8 cellular contexts compared by ENCODE assay signal in the genomic region with DNA sequence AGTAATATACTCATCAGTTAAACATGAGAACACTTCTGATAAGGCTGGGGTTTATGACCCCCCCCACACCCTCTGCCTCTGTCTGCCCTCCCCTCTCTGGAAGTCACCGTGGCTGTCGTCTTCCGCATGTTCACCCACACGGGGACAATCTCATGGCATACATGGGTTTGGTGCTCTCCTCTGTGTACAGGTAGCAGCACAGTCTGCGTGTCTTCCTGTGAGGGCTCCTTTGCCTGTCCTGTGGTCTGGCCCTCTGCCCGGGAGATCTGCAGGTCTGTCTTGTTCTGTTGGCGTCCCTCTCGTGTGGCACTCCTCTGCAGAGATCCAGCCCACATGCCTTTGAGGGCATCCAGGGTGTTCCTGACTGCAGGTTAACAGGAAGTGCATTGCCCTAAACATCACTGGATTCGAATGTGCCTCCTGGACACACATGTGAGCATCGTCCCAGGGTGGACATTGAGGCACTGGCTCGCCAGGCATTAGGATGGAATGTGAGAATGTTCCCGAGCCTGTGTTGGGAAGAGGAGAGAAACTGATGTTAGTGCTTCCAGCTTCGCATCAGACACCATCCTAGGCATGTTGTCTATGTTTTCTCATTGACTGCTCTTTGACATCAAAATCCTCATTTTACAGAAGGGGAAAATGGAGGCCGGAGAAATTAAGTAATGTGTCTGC. TPM values are rescaled to one million over a fixed set of nuclear protein-coding genes. Genes with fewer than 3 reads are reported as not detected.
DNase-seq lines count a peak whose midpoint lies in the region; ATAC-seq and TF ChIP-seq lines count a peak whose summit lies in the region.

No MANE protein-coding gene starts in this region.

- H3K36me3 Mint-ChIP-seq in osteocyte (ENCODE audit: unreplicated experiment), result no peaks in the 10 kb centered on the region

- no peaks in the 10 kb centered on the region for H3K9me3 ChIP-seq in NT2/D1 (ENCODE audit: insufficient read depth, low read length)

- peaks cover 37% of the 10 kb centered on the region for H3K36me3 ChIP-seq in NT2/D1 (ENCODE audit: insufficient read depth, insufficient read length, low read length)

- H3K27me3 Mint-ChIP-seq in osteocyte (ENCODE audit: unreplicated experiment), result peaks cover 2% of the 10 kb centered on the region

- no peak overlapping the region for H3K4me3 ChIP-seq in NT2/D1 (ENCODE audit: insufficient read length, low read depth)

- DNase-seq in NT2/D1 (ENCODE audit: low read depth, low spot score), result no peak
- peak; percentile 45 for DNase-seq in activated T-cell treated with anti-CD3 and anti-CD28 coated beads, Interleukin-2, amount 50 U/mL, for 48 hours
- DNase-seq in glomerular visceral epithelial cell (ENCODE audit: extremely low spot score), result peak; percentile 5
- peak; percentile 18 for DNase-seq in stimulated activated naive CD8-positive, alpha-beta T cell treated with anti-CD3 and anti-CD28 coated beads, Interleukin-15, Interleukin-2, amounts not matched to agents 100 U/mL and 50 U/mL, for 24 hours
- DNase-seq in iPS-NIHi11 (ENCODE audit: low spot score), result no peak
- DNase-seq in NCI-H187 treated with DMSO at 0.1 percent for 48 hours (lab: John Stamatoyannopoulos, UW), result no peak
- no peak for DNase-seq in osteocyte (ENCODE audit: extremely low spot score, unreplicated experiment)

- no peak for TF ChIP-seq CTCF in osteocyte (IDR thresholded peaks at IDR 0.05)

- H3K27ac Mint-ChIP-seq in osteocyte (ENCODE audit: unreplicated experiment), result no peak overlapping the region

- H3K27me3 ChIP-seq in NT2/D1 (ENCODE audit: insufficient read depth, insufficient read length), result no peaks in the 10 kb centered on the region

- no peak for ATAC-seq in stimulated activated naive CD8-positive, alpha-beta T cell treated with anti-CD3 and anti-CD28 coated beads, Interleukin-15, Interleukin-2, amounts not matched to agents 100 U/mL and 50 U/mL, for 24 hours
- ATAC-seq in SK-N-SH treated with all-trans-retinoic acid at 6 μM for 48 hours, result no peak

- H3K4me1 ChIP-seq in NT2/D1 (ENCODE audit: insufficient read depth, insufficient read length), result peaks cover 21% of the 10 kb centered on the region

- H3K9ac ChIP-seq in NT2/D1 (ENCODE audit: insufficient read length, low read depth), result peak overlapping the region; percentile 6

- peaks cover 17% of the 10 kb centered on the region for H3K4me1 Mint-ChIP-seq in osteocyte (ENCODE audit: unreplicated experiment)

- no peaks in the 10 kb centered on the region for H3K9me3 Mint-ChIP-seq in osteocyte (ENCODE audit: unreplicated experiment)

- H3K4me3 Mint-ChIP-seq in osteocyte (ENCODE audit: unreplicated experiment), result no peak overlapping the region

TF ChIP-seq in SK-N-SH treated with all-trans-retinoic acid at 6 μM for 48 hours, 23 proteins besides CTCF, POLR2A, EP300 and RAD21:
- TF ChIP-seq ZNF565 (CRISPR knock-in tag; conservative IDR thresholded peaks at IDR 0.05; ENCODE audit: low read depth), result no peak
- no peak for TF ChIP-seq ZFP30 (CRISPR knock-in tag; IDR thresholded peaks at IDR 0.05)
- no peak for TF ChIP-seq ZFP3 (CRISPR knock-in tag; IDR thresholded peaks at IDR 0.05)
- no peak for TF ChIP-seq TOX (CRISPR knock-in tag; IDR thresholded peaks at IDR 0.05; ENCODE audit: borderline replicate concordance)
- TF ChIP-seq GLIS3 (CRISPR knock-in tag; IDR thresholded peaks at IDR 0.05), result no peak
- no peak for TF ChIP-seq CSDC2 (CRISPR knock-in tag; IDR thresholded peaks at IDR 0.05)
- TF ChIP-seq OSR1 (CRISPR knock-in tag; IDR thresholded peaks at IDR 0.05), result no peak
TF ChIP-seq in SK-N-SH treated with all-trans-retinoic acid at 6 μM for 48 hours: peak in this region for 0.

RNA-seq across cellular contexts. Expression of a gene that starts 54.5 kb away (rescaled TPM):
- 0.43 and 0.63 TPM in 2 replicates for total RNA-seq in osteocyte

Comparison
In these comparisons a context has a peak if more than half of its experiments do, and no peak if none do; other contexts are left out.
1. DNase-seq: peak in activated T-cell treated with anti-CD3 and anti-CD28 coated beads, Interleukin-2, amount 50 U/mL, for 48 hours (2 of 2), glomerular visceral epithelial cell (single experiment) and stimulated activated naive CD8-positive, alpha-beta T cell treated with anti-CD3 and anti-CD28 coated beads, Interleukin-15, Interleukin-2, amounts not matched to agents 100 U/mL and 50 U/mL, for 24 hours (single experiment); none in NT2/D1 (single experiment), iPS-NIHi11 (single experiment), NCI-H187 treated with DMSO at 0.1 percent for 48 hours (single experiment) and osteocyte (single experiment).